1 cellular context compared by ENCODE assay signal in the genomic region with DNA sequence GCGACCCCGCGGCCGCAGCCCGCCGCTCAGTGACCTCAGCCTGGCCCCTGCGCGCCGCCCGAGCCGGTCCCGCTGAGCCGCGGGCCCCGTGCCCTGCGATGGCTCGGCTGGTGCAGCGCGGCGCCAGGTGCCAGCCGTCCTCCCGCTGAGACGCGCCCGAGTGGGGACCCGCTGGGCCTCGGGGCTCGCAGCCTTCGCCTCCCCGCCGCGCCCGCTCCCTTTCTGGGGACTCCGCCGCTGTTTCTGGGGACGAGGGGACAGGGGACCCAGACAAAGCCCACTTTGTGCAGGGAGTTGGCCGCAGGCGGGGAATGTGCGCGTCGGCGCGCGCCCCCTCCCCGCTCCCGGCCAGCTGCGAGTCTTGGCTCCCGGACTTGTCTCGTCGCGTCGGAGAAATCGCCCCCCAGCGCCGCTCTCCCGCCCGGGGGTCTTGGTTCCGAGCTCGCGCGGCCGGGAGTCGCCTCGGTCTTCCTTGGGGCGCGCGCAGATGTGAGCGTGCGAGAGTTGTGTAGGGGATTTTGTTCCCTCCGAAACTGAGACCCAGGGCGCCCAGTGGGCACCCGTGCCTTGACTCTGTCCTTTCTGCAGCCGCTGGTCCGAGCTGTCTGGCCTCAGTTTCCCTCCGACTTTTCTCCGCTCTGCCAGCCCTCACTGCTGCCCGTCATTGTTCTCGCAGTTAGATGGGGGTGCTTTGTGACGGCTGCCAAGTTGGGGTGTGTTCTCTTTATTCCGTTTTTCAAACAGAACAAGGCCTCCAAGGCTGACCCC.
TF ChIP-seq lines count a peak whose summit lies in the region.

No MANE protein-coding gene starts in this region.

TF ChIP-seq in GM12878, 131 proteins besides CTCF, POLR2A, EP300 and RAD21 (continued from another document):
- TF ChIP-seq, protein P1, sequence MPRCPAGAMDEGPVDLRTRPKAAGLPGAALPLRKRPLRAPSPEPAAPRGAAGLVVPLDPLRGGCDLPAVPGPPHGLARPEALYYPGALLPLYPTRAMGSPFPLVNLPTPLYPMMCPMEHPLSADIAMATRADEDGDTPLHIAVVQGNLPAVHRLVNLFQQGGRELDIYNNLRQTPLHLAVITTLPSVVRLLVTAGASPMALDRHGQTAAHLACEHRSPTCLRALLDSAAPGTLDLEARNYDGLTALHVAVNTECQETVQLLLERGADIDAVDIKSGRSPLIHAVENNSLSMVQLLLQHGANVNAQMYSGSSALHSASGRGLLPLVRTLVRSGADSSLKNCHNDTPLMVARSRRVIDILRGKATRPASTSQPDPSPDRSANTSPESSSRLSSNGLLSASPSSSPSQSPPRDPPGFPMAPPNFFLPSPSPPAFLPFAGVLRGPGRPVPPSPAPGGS (IDR thresholded peaks at IDR 0.05; ENCODE audit: borderline replicate concordance, insufficient read depth, low read depth, low read length, poor library complexity, severe bottlenecking) = no peak
- TF ChIP-seq EZH2 (IDR thresholded peaks at IDR 0.05; ENCODE audit: borderline replicate concordance, control insufficient read depth, low read depth, low read length) (no peak), DPF2 (IDR thresholded peaks at IDR 0.05) (0 out of 2 replicates have a peak, but pooled peaks have one; percentile 15), CEBPB (IDR thresholded peaks at IDR 0.05; ENCODE audit: borderline replicate concordance in 1 of 2, low read depth in 2 of 2, low read length in 2 of 2) (no peak)
- TF ChIP-seq, protein P2, sequence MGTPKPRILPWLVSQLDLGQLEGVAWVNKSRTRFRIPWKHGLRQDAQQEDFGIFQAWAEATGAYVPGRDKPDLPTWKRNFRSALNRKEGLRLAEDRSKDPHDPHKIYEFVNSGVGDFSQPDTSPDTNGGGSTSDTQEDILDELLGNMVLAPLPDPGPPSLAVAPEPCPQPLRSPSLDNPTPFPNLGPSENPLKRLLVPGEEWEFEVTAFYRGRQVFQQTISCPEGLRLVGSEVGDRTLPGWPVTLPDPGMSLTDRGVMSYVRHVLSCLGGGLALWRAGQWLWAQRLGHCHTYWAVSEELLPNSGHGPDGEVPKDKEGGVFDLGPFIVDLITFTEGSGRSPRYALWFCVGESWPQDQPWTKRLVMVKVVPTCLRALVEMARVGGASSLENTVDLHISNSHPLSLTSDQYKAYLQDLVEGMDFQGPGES (IDR thresholded peaks at IDR 0.05) = no peak
- TF ChIP-seq, protein P3, sequence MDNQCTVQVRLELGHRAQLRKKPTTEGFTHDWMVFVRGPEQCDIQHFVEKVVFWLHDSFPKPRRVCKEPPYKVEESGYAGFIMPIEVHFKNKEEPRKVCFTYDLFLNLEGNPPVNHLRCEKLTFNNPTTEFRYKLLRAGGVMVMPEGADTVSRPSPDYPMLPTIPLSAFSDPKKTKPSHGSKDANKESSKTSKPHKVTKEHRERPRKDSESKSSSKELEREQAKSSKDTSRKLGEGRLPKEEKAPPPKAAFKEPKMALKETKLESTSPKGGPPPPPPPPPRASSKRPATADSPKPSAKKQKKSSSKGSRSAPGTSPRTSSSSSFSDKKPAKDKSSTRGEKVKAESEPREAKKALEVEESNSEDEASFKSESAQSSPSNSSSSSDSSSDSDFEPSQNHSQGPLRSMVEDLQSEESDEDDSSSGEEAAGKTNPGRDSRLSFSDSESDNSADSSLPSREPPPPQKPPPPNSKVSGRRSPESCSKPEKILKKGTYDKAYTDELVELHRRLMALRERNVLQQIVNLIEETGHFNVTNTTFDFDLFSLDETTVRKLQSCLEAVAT (IDR thresholded peaks at IDR 0.05) = no peak
